Comparison of ENCODE assay signal across 8 cellular contexts in the genomic region with DNA sequence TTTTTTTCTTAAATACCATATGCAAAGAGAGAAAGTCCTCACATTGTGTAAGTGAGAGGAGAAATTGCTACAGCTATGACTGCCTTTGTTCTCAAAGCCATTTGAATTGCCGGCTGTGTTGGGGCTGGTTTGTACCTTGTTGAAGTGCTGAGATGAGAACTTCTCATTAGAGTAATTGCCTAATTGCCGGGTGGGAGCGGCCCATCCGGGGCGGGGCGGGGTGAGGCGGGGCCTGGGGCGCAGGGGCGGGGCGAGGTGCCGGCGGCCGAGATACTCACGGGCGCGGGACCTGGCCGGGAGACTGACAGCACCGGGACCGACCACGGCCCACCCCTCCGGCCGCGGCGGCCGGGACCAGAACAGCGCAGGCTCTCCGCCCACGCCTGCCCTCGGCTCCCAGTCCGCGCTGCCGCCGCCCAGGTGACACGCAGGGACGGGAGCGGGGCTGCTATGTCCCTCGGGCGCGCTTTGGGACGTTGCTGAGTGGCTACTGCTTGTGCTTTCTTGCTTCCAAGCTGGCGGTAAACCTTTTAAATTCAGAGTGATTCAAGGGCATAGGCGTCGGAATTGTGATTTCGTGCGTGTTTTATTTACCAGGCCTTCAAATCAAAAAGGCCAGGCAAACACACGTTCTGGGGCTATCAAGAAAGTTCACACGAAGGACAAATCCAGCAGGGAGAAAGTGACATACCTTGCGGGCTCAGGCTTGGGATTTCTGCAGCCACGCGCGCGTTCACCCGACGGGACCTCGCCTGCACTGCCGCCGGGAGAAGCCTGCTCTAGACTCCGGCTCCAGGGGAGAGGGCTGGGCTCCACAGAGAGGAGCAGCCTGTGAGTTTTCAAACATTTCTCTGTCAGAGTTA.
A peak's percentile ranks its signal among the peaks of the same experiment; 100 is the strongest.
DNase-seq lines count a peak whose midpoint lies in the region; ATAC-seq and TF ChIP-seq lines count a peak whose summit lies in the region.

No MANE protein-coding gene starts in this region.

- CTCF ChIA-PET in OCI-LY7 (lab: Charles Lee; ENCODE audit: unreplicated experiment), result no interaction called here

- H3K27me3 ChIP-seq in thymus (ENCODE audit: control insufficient read depth, insufficient read depth), result peaks cover 20% of the 10 kb centered on the region

- H3K9me3 Mint-ChIP-seq in activated T-helper 1 cell treated with anti-CD3 and anti-CD28 coated beads, Interleukin-12 subunit alpha, Interleukin-12 subunit beta, Interleukin-2, Interleukin-4 antibody, amounts not matched to agents 30 ng/mL and 10 ng/mL and 1 ng/mL, durations not matched to agents 14 hours and 24 hours and 36 hours, result no peaks in the 10 kb centered on the region

- H3K27ac ChIP-seq in OCI-LY7 (ENCODE audit: low read depth, low read length, poor library complexity, severe bottlenecking), result no peak overlapping the region
- peak overlapping the region; percentile 42 for H3K27ac ChIP-seq in thymus (ENCODE audit: low read depth)

- POLR2A ChIA-PET in OCI-LY7 (lab: Charles Lee), result interaction anchor here (0.7 kb wide), 2 partner anchors 9 to 13 kb away, joined by 3 read pairs; no protein-coding TSS in a partner anchor

- H3K4me1 ChIP-seq in OCI-LY7 (ENCODE audit: insufficient read depth, low read length, poor library complexity, severe bottlenecking) (no peaks in the 10 kb centered on the region), thymus (ENCODE audit: control insufficient read depth, insufficient read depth, low read length) (peaks cover 3% of the 10 kb centered on the region)

- intact Hi-C loops in OCI-LY7 (cut with micrococcal nuclease; ENCODE audit: unreplicated experiment), result no loop called here
- intact Hi-C loops in activated T-helper 1 cell treated with anti-CD3 and anti-CD28 coated beads, Interleukin-12 subunit alpha, Interleukin-12 subunit beta, Interleukin-2, Interleukin-4 antibody, amounts not matched to agents 30 ng/mL and 10 ng/mL and 1 ng/mL, durations not matched to agents 14 hours and 24 hours and 36 hours (cut with micrococcal nuclease), result loop anchor here (2.0 kb wide), 2 partner anchors 38 to 380 kb away; no protein-coding TSS in a partner anchor

- H3K9me3 ChIP-seq in OCI-LY7 (ENCODE audit: low read length) (no peaks in the 10 kb centered on the region), thymus (ENCODE audit: control insufficient read depth) (no peaks in the 10 kb centered on the region)

- BruUV-seq in OCI-LY7 (replicated peaks; lab: Mats Ljungman, UMichigan), result no TSS peak

- H3K36me3 ChIP-seq in OCI-LY7 (ENCODE audit: insufficient read depth, low read length) (no peaks in the 10 kb centered on the region), thymus (ENCODE audit: control insufficient read depth, insufficient read depth) (no peaks in the 10 kb centered on the region)

- H3K36me3 Mint-ChIP-seq in activated T-helper 1 cell treated with anti-CD3 and anti-CD28 coated beads, Interleukin-12 subunit alpha, Interleukin-12 subunit beta, Interleukin-2, Interleukin-4 antibody, amounts not matched to agents 30 ng/mL and 10 ng/mL and 1 ng/mL, durations not matched to agents 14 hours and 24 hours and 36 hours (ENCODE audit: low read depth), result peaks cover 3% of the 10 kb centered on the region

- H3K4me2 ChIP-seq in OCI-LY7 (ENCODE audit: low read length), result peak overlapping the region; percentile 53; the same call in 1 of the 2 replicates

- H3K79me2 ChIP-seq in OCI-LY7 (ENCODE audit: insufficient read depth, low read depth, low read length), result no peaks in the 10 kb centered on the region

- H3K27ac Mint-ChIP-seq in activated T-helper 1 cell treated with anti-CD3 and anti-CD28 coated beads, Interleukin-12 subunit alpha, Interleukin-12 subunit beta, Interleukin-2, Interleukin-4 antibody, amounts not matched to agents 30 ng/mL and 10 ng/mL and 1 ng/mL, durations not matched to agents 14 hours and 24 hours and 36 hours, result peak overlapping the region; percentile 48

- H4K20me1 ChIP-seq in OCI-LY7 (ENCODE audit: insufficient read depth, low read length), result no peaks in the 10 kb centered on the region

- peak overlapping the region; percentile 68 for H3K4me3 Mint-ChIP-seq in activated T-helper 1 cell treated with anti-CD3 and anti-CD28 coated beads, Interleukin-12 subunit alpha, Interleukin-12 subunit beta, Interleukin-2, Interleukin-4 antibody, amounts not matched to agents 30 ng/mL and 10 ng/mL and 1 ng/mL, durations not matched to agents 14 hours and 24 hours and 36 hours

- peaks cover 35% of the 10 kb centered on the region for H3K27me3 Mint-ChIP-seq in activated T-helper 1 cell treated with anti-CD3 and anti-CD28 coated beads, Interleukin-12 subunit alpha, Interleukin-12 subunit beta, Interleukin-2, Interleukin-4 antibody, amounts not matched to agents 30 ng/mL and 10 ng/mL and 1 ng/mL, durations not matched to agents 14 hours and 24 hours and 36 hours (ENCODE audit: insufficient read depth)

- no peaks in the 10 kb centered on the region for H3K9me2 ChIP-seq in OCI-LY7 (ENCODE audit: insufficient read depth, low read length)

- peaks cover 8% of the 10 kb centered on the region for H3K4me1 Mint-ChIP-seq in activated T-helper 1 cell treated with anti-CD3 and anti-CD28 coated beads, Interleukin-12 subunit alpha, Interleukin-12 subunit beta, Interleukin-2, Interleukin-4 antibody, amounts not matched to agents 30 ng/mL and 10 ng/mL and 1 ng/mL, durations not matched to agents 14 hours and 24 hours and 36 hours (ENCODE audit: low read depth)

- H3K4me3 ChIP-seq in OCI-LY7 (ENCODE audit: low read depth, low read length, poor library complexity, severe bottlenecking) (peak overlapping the region; percentile 18), fibroblast of villous mesenchyme (ENCODE audit: low read depth, low read length) (peak overlapping the region; percentile 68), thymus (ENCODE audit: low read length) (peak overlapping the region; percentile 55)

- TF ChIP-seq CTCF in OCI-LY7 (conservative IDR thresholded peaks at IDR 0.05; ENCODE audit: low read length), result no peak
- TF ChIP-seq CTCF in fibroblast of villous mesenchyme (IDR thresholded peaks at IDR 0.05; ENCODE audit: insufficient read depth, low read depth, low read length), result no peak
- TF ChIP-seq CTCF in omental fat pad (IDR thresholded peaks at IDR 0.05), result no peak

- peak; percentile 25 for DNase-seq in NCI-H2227 (lab: John Stamatoyannopoulos, UW; ENCODE audit: unreplicated experiment)
- DNase-seq in NCI-H2227 treated with DMSO at 0.1 percent for 48 hours (lab: John Stamatoyannopoulos, UW), result no peak
- no peak for DNase-seq in OCI-LY7 (ENCODE audit: low spot score)
- peak; percentile 14 for DNase-seq in activated T-helper 1 cell treated with anti-CD3 and anti-CD28 coated beads, Interleukin-12 subunit alpha, Interleukin-12 subunit beta, Interleukin-2, Interleukin-4 antibody, amounts not matched to agents 30 ng/mL and 10 ng/mL and 1 ng/mL, durations not matched to agents 14 hours and 24 hours and 36 hours (ENCODE audit: low spot score)
- peak; percentile 82 for DNase-seq in fibroblast of villous mesenchyme (ENCODE audit: low read depth)
- DNase-seq in omental fat pad (ENCODE audit: low spot score), result no peak

- no peak overlapping the region for H2AFZ ChIP-seq in OCI-LY7 (ENCODE audit: low read length)

- ATAC-seq in HG03139 (IDR thresholded peaks at IDR 0.05; ENCODE audit: unreplicated experiment), result peak; percentile 68
- peak; percentile 91 for ATAC-seq in omental fat pad (ENCODE audit: low FRiP score)

- WGBS in thymus, result 2% methylated on average over 58 of the region's 58 CpGs

Comparison
In these comparisons a context has a peak if more than half of its experiments do, and no peak if none do; other contexts are left out.
1. DNase-seq: peak in NCI-H2227 (single experiment), activated T-helper 1 cell treated with anti-CD3 and anti-CD28 coated beads, Interleukin-12 subunit alpha, Interleukin-12 subunit beta, Interleukin-2, Interleukin-4 antibody, amounts not matched to agents 30 ng/mL and 10 ng/mL and 1 ng/mL, durations not matched to agents 14 hours and 24 hours and 36 hours (single experiment) and fibroblast of villous mesenchyme (single experiment); none in NCI-H2227 treated with DMSO at 0.1 percent for 48 hours (single experiment), OCI-LY7 (single experiment) and omental fat pad (single experiment).
2. H3K4me3 ChIP-seq: peak in every context shown above with its lines; median percentile 68 in fibroblast of villous mesenchyme; 55 in thymus; 18 in OCI-LY7.